ENCODE assay signal across 1 cellular context in the genomic region with DNA sequence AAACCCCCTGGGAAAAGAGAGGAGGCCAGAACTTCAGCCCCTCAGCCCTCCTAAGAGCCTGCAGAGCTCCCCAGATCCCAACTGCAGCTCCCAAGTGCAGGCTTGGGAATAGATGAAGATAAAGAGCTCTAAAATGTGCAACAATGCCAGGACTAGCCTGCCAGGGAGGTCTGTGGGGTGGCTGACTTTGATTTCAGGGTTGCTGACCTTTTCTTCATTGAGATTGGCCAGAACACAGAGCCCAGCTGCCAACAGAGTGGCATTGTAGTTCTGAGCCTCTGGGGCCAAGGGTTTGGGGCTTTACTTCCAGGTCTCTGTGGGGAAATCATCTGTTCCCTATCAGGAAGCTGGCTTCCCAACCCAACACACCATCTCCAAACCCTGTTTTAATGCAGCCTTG.
TF ChIP-seq lines count a peak whose summit lies in the region.

No MANE protein-coding gene starts in this region.

TF ChIP-seq in SK-N-SH, 30 proteins besides CTCF, POLR2A, EP300 and RAD21 (continued from another document):
- TF ChIP-seq IRF3 (IDR thresholded peaks at IDR 0.05; ENCODE audit: low read depth, low read length) = no peak
